8 cellular contexts compared by ENCODE assay signal in genomic region chr14:68787235-68787727, GRCh38. TPM values are rescaled to one million over a fixed set of nuclear protein-coding genes. Genes with fewer than 3 reads are reported as not detected.
DNase-seq lines count a peak whose midpoint lies in the region; ATAC-seq and TF ChIP-seq lines count a peak whose summit lies in the region.

No MANE protein-coding gene starts in this region.

- ATAC-seq in right cardiac atrium (no peak), GM19463 (IDR thresholded peaks at IDR 0.05; ENCODE audit: unreplicated experiment) (no peak)

- peak in 1 of 3 donors; percentile 23 for TF ChIP-seq POLR2A in spleen (IDR thresholded peaks at IDR 0.05)

- no peaks in the 10 kb centered on the region for H3K27me3 ChIP-seq in HUES64 (ENCODE audit: insufficient read depth, low read length)
- no peaks in the 10 kb centered on the region for H3K27me3 ChIP-seq in right cardiac atrium (ENCODE audit: control insufficient read depth, insufficient read depth)
- H3K27me3 ChIP-seq in spleen (replicated peaks in 1 of 7): no peaks in the 10 kb centered on the region

- 86% methylated on average over 11 of the region's 11 CpGs for WGBS in HUES64
- 43% methylated on average over 11 of the region's 11 CpGs for WGBS in right cardiac atrium
- 47 to 65% (median 56%) methylated on average over 10 to 11 of the region's 11 CpGs for WGBS in spleen, 5 donors

- peaks cover 14% of the 10 kb centered on the region for H3K4me1 ChIP-seq in HUES64 (ENCODE audit: insufficient read depth, low read length)
- peaks cover 4% of the 10 kb centered on the region for H3K4me1 ChIP-seq in right cardiac atrium (ENCODE audit: control insufficient read depth, insufficient read depth, low read length)
- H3K4me1 ChIP-seq in spleen: peaks cover 32 to 84% (median 65%) of the 10 kb centered on the region in 6 donors

- no peak overlapping the region for H3K4me3 ChIP-seq in HUES64 (ENCODE audit: low read length)
- no peak overlapping the region for H3K4me3 ChIP-seq in right cardiac atrium (ENCODE audit: low read length)
- H3K4me3 ChIP-seq in spleen: peak overlapping the region in 4 of 8 donors; percentile 1 to 99 (median 50)

- TF ChIP-seq CTCF in spleen (IDR thresholded peaks at IDR 0.05 in 8 of 11, conservative IDR thresholded peaks at IDR 0.05 in 3 of 11) (no peak), GM20000 (IDR thresholded peaks at IDR 0.05; ENCODE audit: extremely low read depth, missing control alignments) (no peak)

- H3K9ac ChIP-seq in HUES64 (ENCODE audit: low read depth, low read length): no peak overlapping the region

- H3K9me3 ChIP-seq in HUES64 (ENCODE audit: insufficient read depth, low read depth, low read length): no peaks in the 10 kb centered on the region
- H3K9me3 ChIP-seq in right cardiac atrium (ENCODE audit: control insufficient read depth, low read length): no peaks in the 10 kb centered on the region
- H3K9me3 ChIP-seq in spleen: no peaks in the 10 kb centered on the region

- H3K36me3 ChIP-seq in HUES64 (ENCODE audit: insufficient read depth, low read length): peaks cover 42% of the 10 kb centered on the region
- H3K36me3 ChIP-seq in spleen: peaks cover 5 to 56% (median 40%) of the 10 kb centered on the region in 6 donors

- peak; percentile 77 for DNase-seq in activated effector memory CD4-positive, alpha-beta T cell treated with anti-CD3 and anti-CD28 coated beads, Interleukin-2, amount 50 U/mL, for 16 hours
- peak in 2 of 3 donors; percentile 67 to 73 for DNase-seq in right cardiac atrium
- DNase-seq in spleen: peak; percentile 82
- no peak for DNase-seq in DMS53 treated with DMSO at 0.1 percent for 48 hours (lab: John Stamatoyannopoulos, UW; ENCODE audit: unreplicated experiment)
- no peak for DNase-seq in HuH-7.5 (ENCODE audit: low spot score)
- no peak for DNase-seq in GM20000 (ENCODE audit: low spot score)

- H3K27ac ChIP-seq in HUES64 (ENCODE audit: low read depth, low read length) (peak overlapping the region; percentile 36; the same call in 1 of the 2 replicates), right cardiac atrium (ENCODE audit: low read length) (peak overlapping the region; percentile 44), spleen (peak overlapping the region; percentile 92 to 100 (median 100))

- intact Hi-C loops in right cardiac atrium (cut with DNase I): loop anchor here in 3 of 4 donors (5.0 to 10.0 kb wide), 6 partner anchors 102 to 540 kb away; no protein-coding TSS in a partner anchor
- intact Hi-C loops in spleen (cut with DNase I; ENCODE audit: low total_unique reads): no loop called here

RNA-seq across cellular contexts. Expression of gene ZFP36L1, which starts 5.6 kb away (rescaled TPM):
- 74.6 TPM for polyA plus RNA-seq in HUES64 (2013, experiment 1 of 2)
- polyA plus RNA-seq in HUES64 (2013, experiment 2 of 2): 98.9 TPM
- total RNA-seq in right cardiac atrium: 100 to 1,000 TPM in 3 of 4 donors, 10 to 100 TPM in 1; 97.4 to 132 (median 117) TPM
- polyA plus RNA-seq in right cardiac atrium: 45.2 TPM
- total RNA-seq in spleen: 100 to 1,000 TPM; 274 to 443 (median 324) TPM
- 100 to 1,000 TPM in 1 of 3 donors, 10 to 100 TPM in 2; 65.7 to 106 (median 92.4) TPM for polyA plus RNA-seq in spleen

Comparison
In these comparisons a context has a peak if more than half of its experiments do, and no peak if none do; other contexts are left out.
1. H3K27ac ChIP-seq: peak in every context shown above with its lines; median percentile 100 in spleen; 44 in right cardiac atrium; 36 in HUES64.
2. DNase-seq: peak in activated effector memory CD4-positive, alpha-beta T cell treated with anti-CD3 and anti-CD28 coated beads, Interleukin-2, amount 50 U/mL, for 16 hours (single experiment), right cardiac atrium (2 of 3) and spleen (single experiment); none in DMS53 treated with DMSO at 0.1 percent for 48 hours (single experiment), HuH-7.5 (single experiment) and GM20000 (single experiment).